Comparison of ENCODE assay signal across 9 cellular contexts in genomic region chr7:151115121-151115835, GRCh38. TPM values are rescaled to one million over a fixed set of nuclear protein-coding genes. Genes with fewer than 3 reads are reported as not detected.
DNase-seq lines count a peak whose midpoint lies in the region; ATAC-seq, FAIRE-seq and TF ChIP-seq lines count a peak whose summit lies in the region.
"Had no signal": no experiment of that assay in that cellular context is flagged by ENCODE, and none has a peak within 500 bp of the region (broad histone marks: within the 10 kb centered on the region; RNA-seq: fewer than 3 reads in every experiment).

No MANE protein-coding gene starts in this region.

- FAIRE-seq in RCC 7860 (lab: Jason Lieb, UNC) = no peak
- FAIRE-seq in urothelium cell line (lab: Jason Lieb, UNC) = no peak

- no peak for TF ChIP-seq CTCF in cardiac muscle cell (IDR thresholded peaks at IDR 0.05; ENCODE audit: low read depth, low read length)
- TF ChIP-seq CTCF in adrenal gland (IDR thresholded peaks at IDR 0.05) = no peak

- peak overlapping the region; percentile 22 for H3K4me3 ChIP-seq in cardiac muscle cell
- H3K4me3 ChIP-seq in adrenal gland = no peak overlapping the region

- ATAC-seq in GM18511 (IDR thresholded peaks at IDR 0.05; ENCODE audit: unreplicated experiment) = peak; percentile 41
- ATAC-seq in GM18498 (IDR thresholded peaks at IDR 0.05; ENCODE audit: unreplicated experiment) = no peak

- peak; percentile 71 for DNase-seq in activated CD8-positive, alpha-beta memory T cell treated with anti-CD3 and anti-CD28 coated beads for 24 hours
- DNase-seq in cardiac muscle cell (ENCODE audit: low read depth in 1 of 2, low spot score in 1 of 2) = peak; percentile 44 to 71
- peak in 3 of 4 experiments; percentile 15 to 35 (median 25) for DNase-seq in stimulated activated CD4-positive, alpha-beta T cell treated with anti-CD3 and anti-CD28 coated beads, Interleukin-1b, Interleukin-23, amount 100 ng/mL, for 24 hours (ENCODE audit: low read depth in 4 of 4, low spot score in 1 of 4)
- DNase-seq in RCC 7860 (ENCODE audit: low spot score) = no peak
- no peak for DNase-seq in urothelium cell line (ENCODE audit: low spot score)
- no peak for DNase-seq in adrenal gland

- peaks cover 37% of the 10 kb centered on the region for H3K4me1 ChIP-seq in cardiac muscle cell (ENCODE audit: low read depth)
- peaks cover 0 to 7% of the 10 kb centered on the region in 2 donors for H3K4me1 ChIP-seq in adrenal gland (replicated peaks in 1 of 2)

- H3K9me3 ChIP-seq in cardiac muscle cell (ENCODE audit: low read depth) = no peaks in the 10 kb centered on the region
- H3K9me3 ChIP-seq in adrenal gland (replicated peaks in 1 of 3) = no peaks in the 10 kb centered on the region

- WGBS in adrenal gland, 4 donors = 14 to 46% (median 33%) methylated on average over 3 to 114 of the region's 114 CpGs

- H3K27ac ChIP-seq in cardiac muscle cell (no peak overlapping the region), adrenal gland (no peak overlapping the region)

- no peak for TF ChIP-seq POLR2A in adrenal gland (IDR thresholded peaks at IDR 0.05)

- no peaks in the 10 kb centered on the region for H3K27me3 ChIP-seq in cardiac muscle cell
- H3K27me3 ChIP-seq in adrenal gland = no peaks in the 10 kb centered on the region

- H3K36me3 ChIP-seq in cardiac muscle cell (peaks cover 2% of the 10 kb centered on the region), adrenal gland (replicated peaks in 1 of 2) (peaks cover 0 to 27% of the 10 kb centered on the region in 2 donors)

- intact Hi-C loops in adrenal gland (cut with DNase I) = no loop called here

RNA-seq across cellular contexts. Expression of gene AGAP3, which starts 29.0 kb away (rescaled TPM):
- total RNA-seq in cardiac muscle cell = 66.4 and 115 TPM in 2 replicates
- 106 and 124 TPM in 2 replicates for polyA plus RNA-seq in cardiac muscle cell
- total RNA-seq in adrenal gland = 100 to 1,000 TPM in 1 of 8 donors, 10 to 100 TPM in 7; 38.0 to 105 (median 50.9) TPM
- 100 to 1,000 TPM in 2 of 3 donors, 10 to 100 TPM in 1; 18.3 to 236 (median 111) TPM for polyA plus RNA-seq in adrenal gland

RNA-seq across cellular contexts. Expression of gene TMUB1, which starts 32.0 kb away (rescaled TPM):
- total RNA-seq in cardiac muscle cell = 83.4 and 93.9 TPM in 2 replicates
- polyA plus RNA-seq in cardiac muscle cell = 63.0 and 74.9 TPM in 2 replicates
- total RNA-seq in adrenal gland = 10 to 100 TPM; 31.5 to 74.6 (median 43.4) TPM
- 100 to 1,000 TPM in 2 of 3 donors, 1 to 10 TPM in 1; 5.2 to 152 (median 101) TPM for polyA plus RNA-seq in adrenal gland

RNA-seq across cellular contexts. Expression of gene FASTK, which starts 34.7 kb away (rescaled TPM):
- 165 and 175 TPM in 2 replicates for total RNA-seq in cardiac muscle cell
- 145 and 227 TPM in 2 replicates for polyA plus RNA-seq in cardiac muscle cell
- 100 to 1,000 TPM in 1 of 8 donors, 10 to 100 TPM in 7; 42.0 to 112 (median 85.8) TPM for total RNA-seq in adrenal gland
- polyA plus RNA-seq in adrenal gland = 100 to 1,000 TPM in 2 of 3 donors, 10 to 100 TPM in 1; 21.4 to 516 (median 281) TPM

RNA-seq across cellular contexts. Expression of gene GBX1, which starts 52.2 kb away (rescaled TPM):
- total RNA-seq in cardiac muscle cell (0.36 and 1.6 TPM in 2 replicates), adrenal gland (not detected)
- polyA plus RNA-seq in cardiac muscle cell (1.1 and 1.3 TPM in 2 replicates), adrenal gland (not detected)
- total RNA-seq: subcutaneous adipose tissue had no signal

RNA-seq across cellular contexts. Expression of gene SLC4A2, which starts 55.9 kb away (rescaled TPM):
- total RNA-seq in cardiac muscle cell = 269 and 288 TPM in 2 replicates
- polyA plus RNA-seq in cardiac muscle cell = 118 and 144 TPM in 2 replicates
- total RNA-seq in adrenal gland = 100 to 1,000 TPM in 7 of 8 donors, 10 to 100 TPM in 1; 67.4 to 179 (median 155) TPM
- polyA plus RNA-seq in adrenal gland = 100 to 1,000 TPM in 2 of 3 donors, 10 to 100 TPM in 1; 31.5 to 258 (median 157) TPM

Comparison
In these comparisons a context has a peak if more than half of its experiments do, and no peak if none do; other contexts are left out.
1. DNase-seq: peak in activated CD8-positive, alpha-beta memory T cell treated with anti-CD3 and anti-CD28 coated beads for 24 hours (single experiment), cardiac muscle cell (2 of 2) and stimulated activated CD4-positive, alpha-beta T cell treated with anti-CD3 and anti-CD28 coated beads, Interleukin-1b, Interleukin-23, amount 100 ng/mL, for 24 hours (3 of 4); none in RCC 7860 (single experiment), urothelium cell line (single experiment) and adrenal gland (0 of 7).